21 cellular contexts compared by ENCODE assay signal in the genomic region with DNA sequence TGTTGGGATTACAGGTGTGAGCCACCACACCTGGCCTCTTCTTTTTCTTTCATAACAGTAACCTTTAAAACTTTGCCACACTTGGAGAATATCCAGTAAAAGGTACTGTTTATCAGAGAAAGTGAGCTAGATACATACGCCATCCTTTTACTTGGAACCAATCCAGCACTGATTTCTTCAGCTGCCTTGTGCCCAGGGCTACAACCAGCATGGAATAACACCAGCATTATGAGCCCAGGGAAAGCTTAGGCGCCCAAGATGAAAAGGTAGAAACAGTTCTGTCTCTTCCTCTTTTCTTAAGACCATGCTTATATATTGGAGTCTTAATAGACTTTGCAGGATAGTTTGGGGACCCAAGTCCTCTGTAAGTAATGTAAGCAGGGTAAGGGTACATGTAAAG. TPM values are rescaled to one million over a fixed set of nuclear protein-coding genes. Genes with fewer than 3 reads are reported as not detected.
DNase-seq lines count a peak whose midpoint lies in the region; FAIRE-seq and TF ChIP-seq lines count a peak whose summit lies in the region.
"Had no signal": no experiment of that assay in that cellular context is flagged by ENCODE, and none has a peak within 500 bp of the region (broad histone marks: within the 10 kb centered on the region; RNA-seq: fewer than 3 reads in every experiment).

No MANE protein-coding gene starts in this region.

- no peaks in the 10 kb centered on the region for H3K27me3 ChIP-seq in prostate gland (replicated peaks; ENCODE audit: insufficient read depth)
- H3K27me3 ChIP-seq: BE2C had no signal

- TF ChIP-seq CTCF in C4-2B (conservative IDR thresholded peaks at IDR 0.05) (no peak), VCaP (conservative IDR thresholded peaks at IDR 0.05) (no peak), prostate gland (IDR thresholded peaks at IDR 0.05) (no peak)

- H3K9me3 ChIP-seq in prostate gland: no peaks in the 10 kb centered on the region
- H3K9me3 ChIP-seq: BE2C, Caco-2 had no signal

- FAIRE-seq in urothelium cell line (lab: Jason Lieb, UNC): no peak
- FAIRE-seq: A204.1, D721Med, G401.6, GM12891, GM19239, H54, HTR-8/SVneo had no signal

- no peak overlapping the region for H3K4me3 ChIP-seq in prostate gland
- H3K4me3 ChIP-seq: GM23338 had no signal

- intact Hi-C loops in prostate gland (cut with DNase I): no loop called here

- no peaks in the 10 kb centered on the region for H3K36me3 ChIP-seq in prostate gland

- peak overlapping the region; percentile 69 for H3K27ac ChIP-seq in C4-2B
- H3K27ac ChIP-seq in VCaP: peak overlapping the region; percentile 72
- peak overlapping the region; percentile 47 to 69 for H3K27ac ChIP-seq in prostate gland

- DNase-seq in prostate gland (ENCODE audit: low spot score): no peak
- DNase-seq in stimulated activated CD4-positive, alpha-beta T cell treated with anti-CD3 and anti-CD28 coated beads, Interleukin-2, amount 100 ng/mL, for 48 hours: no peak
- DNase-seq in urothelium cell line (ENCODE audit: low spot score): no peak
- no peak for DNase-seq in dedifferentiated amniotic fluid mesenchymal stem cell (ENCODE audit: extremely low spot score)
- DNase-seq: ACHN; BE2C; C1 segment of cervical spinal cord; Caco-2; CD4-positive, alpha-beta T cell; HCEC 1CT; IMR-90 had no signal

- 86% methylated on average over 2 of the region's 2 CpGs for WGBS in prostate gland

- peaks cover 5% of the 10 kb centered on the region for H3K4me1 ChIP-seq in prostate gland (replicated peaks)
- H3K4me1 ChIP-seq: Caco-2 had no signal

- no peak for TF ChIP-seq POLR2A in prostate gland (IDR thresholded peaks at IDR 0.05)

RNA-seq across cellular contexts. Expression of gene SKIC8, which starts 8.4 kb away (rescaled TPM):
- 100 to 1,000 TPM in 1 of 2 donors, 10 to 100 TPM in 1; 58.1 to 109 TPM for total RNA-seq in prostate gland

RNA-seq across cellular contexts. Expression of gene DNAJA4, which starts 26.7 kb away (rescaled TPM):
- 10 to 100 TPM; 32.1 to 43.7 TPM for total RNA-seq in prostate gland

RNA-seq across cellular contexts. Expression of gene CRABP1, which starts 49.1 kb away (rescaled TPM):
- not detected for total RNA-seq in prostate gland
- total RNA-seq: CD4-positive, alpha-beta T cell; IMR-90 had no signal

RNA-seq across cellular contexts. Expression of gene ACSBG1, which starts 56.7 kb away (rescaled TPM):
- 1 to 10 TPM in 1 of 2 donors, not detected in 1; 7.4 TPM for total RNA-seq in prostate gland
- total RNA-seq: Caco-2, IMR-90 had no signal
